8 cellular contexts compared by ENCODE assay signal in genomic region chr20:18466894-18467678, GRCh38. TPM values are rescaled to one million over a fixed set of nuclear protein-coding genes. Genes with fewer than 3 reads are reported as not detected.
A peak's percentile ranks its signal among the peaks of the same experiment; 100 is the strongest.
DNase-seq lines count a peak whose midpoint lies in the region; ATAC-seq and TF ChIP-seq lines count a peak whose summit lies in the region.

DZANK1 (minus strand) TSS chr20:18467030; CDS start chr20:18465358, 1,672 bp downstream.
POLR3F (plus strand) TSS chr20:18467390; CDS start chr20:18467507, 117 bp downstream.

- H3K36me3 ChIP-seq in lung (ENCODE audit: control insufficient read depth in 2 of 2, insufficient read depth in 2 of 2, low read length in 2 of 2) = peaks cover 8 to 11% of the 10 kb centered on the region in 2 donors

- DNase-seq in COLO668 (lab: John Stamatoyannopoulos, UW; ENCODE audit: unreplicated experiment) (peak; percentile 98), GM20000 (ENCODE audit: low spot score) (peak; percentile 93), HS-5 (ENCODE audit: low read depth) (peak; percentile 93), NK-92 (lab: John Stamatoyannopoulos, UW; ENCODE audit: unreplicated experiment) (peak; percentile 32), lung (ENCODE audit: low spot score) (peak; percentile 96)
- DNase-seq in activated CD8-positive, alpha-beta memory T cell treated with anti-CD3 and anti-CD28 coated beads for 24 hours = peak; percentile 97
- DNase-seq in effector CD8-positive, alpha-beta T cell (lab: John Stamatoyannopoulos, UW) = peak; percentile 85
- DNase-seq in stimulated activated CD4-positive, alpha-beta T cell treated with anti-CD3 and anti-CD28 coated beads, TNF-alpha, amount 100 ng/mL, for 24 hours (ENCODE audit: low read depth in 3 of 3) = peak; percentile 88 to 93 (median 90)

- H3K27ac ChIP-seq in lung (ENCODE audit: low read depth in 1 of 2, low read length in 1 of 2) = peak within 1 kb of the TSS; percentile 83 to 92

- WGBS in lung, 2 donors = 0% methylated on average over 53 of the region's 53 CpGs

- no peaks in the 10 kb centered on the region for H3K9me3 ChIP-seq in lung (ENCODE audit: control insufficient read depth in 2 of 2, insufficient read depth in 1 of 2, low read length in 1 of 2)

- peaks cover 0 to 5% of the 10 kb centered on the region in 2 donors for H3K4me1 ChIP-seq in lung (ENCODE audit: control insufficient read depth in 2 of 2, insufficient read depth in 2 of 2, low read length in 2 of 2)

- H3K27me3 ChIP-seq in lung (ENCODE audit: control insufficient read depth, insufficient read depth) = no peaks in the 10 kb centered on the region

- H3K4me3 ChIP-seq in lung = peak within 1 kb of the TSS; percentile 95

- TF ChIP-seq CTCF in GM20000 (IDR thresholded peaks at IDR 0.05; ENCODE audit: extremely low read depth, missing control alignments) = no peak
- no peak for TF ChIP-seq CTCF in lung (IDR thresholded peaks at IDR 0.05; ENCODE audit: control extremely low read depth, extremely low read depth)

- ATAC-seq in lung (ENCODE audit: insufficient read depth, low FRiP score) = peak; percentile 99

RNA-seq across cellular contexts. Expression of gene DZANK1, which starts in this region (rescaled TPM):
- 1 to 10 TPM; 6.4 to 7.6 TPM for total RNA-seq in lung
- polyA plus RNA-seq in lung = 1 to 10 TPM; 1.8 to 3.1 TPM

RNA-seq across cellular contexts. Expression of gene POLR3F, which starts in this region (rescaled TPM):
- total RNA-seq in lung = 10 to 100 TPM in 1 of 2 donors, 1 to 10 TPM in 1; 7.3 to 13.3 TPM
- polyA plus RNA-seq in lung = 1 to 10 TPM; 6.5 to 7.7 TPM

Comparison
In these comparisons a context has a peak if more than half of its experiments do, and no peak if none do; other contexts are left out.
1. Peak in every context shown above with its lines: DNase-seq, ATAC-seq, H3K4me3 ChIP-seq and H3K27ac ChIP-seq.
2. DNase-seq: peak in every context shown above with its lines; median percentile 98 in COLO668; 97 in activated CD8-positive, alpha-beta memory T cell treated with anti-CD3 and anti-CD28 coated beads for 24 hours; 96 in lung; 93 in GM20000; 93 in HS-5; 90 in stimulated activated CD4-positive, alpha-beta T cell treated with anti-CD3 and anti-CD28 coated beads, TNF-alpha, amount 100 ng/mL, for 24 hours; 85 in effector CD8-positive, alpha-beta T cell; 32 in NK-92.